ENCODE assay signal across 12 cellular contexts in the genomic region with DNA sequence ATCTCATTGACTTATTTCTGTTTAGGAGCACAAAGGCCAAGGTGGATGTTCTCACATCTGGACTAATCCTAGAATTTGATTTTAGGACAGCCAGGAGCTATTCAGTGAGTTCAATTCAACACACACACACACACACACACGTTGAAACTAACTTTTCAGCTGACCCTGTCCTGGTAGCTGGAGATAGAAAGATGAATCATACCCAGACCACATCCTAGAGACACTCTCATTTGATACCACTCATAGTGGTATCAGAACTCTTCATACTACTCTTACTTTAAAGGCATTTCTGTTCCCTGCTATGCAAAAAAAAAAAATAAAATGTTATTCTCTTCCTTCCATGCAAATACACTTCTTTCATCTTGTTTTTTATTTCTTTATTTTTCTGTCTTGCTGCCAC. TPM values are rescaled to one million over a fixed set of nuclear protein-coding genes. Genes with fewer than 3 reads are reported as not detected.
DNase-seq lines count a peak whose midpoint lies in the region; ATAC-seq and TF ChIP-seq lines count a peak whose summit lies in the region.
"Had no signal": no experiment of that assay in that cellular context is flagged by ENCODE, and none has a peak within 500 bp of the region (broad histone marks: within the 10 kb centered on the region; RNA-seq: fewer than 3 reads in every experiment).

No MANE protein-coding gene starts in this region.

- H3K27me3 ChIP-seq in WERI-Rb-1 (ENCODE audit: insufficient read depth, low read depth, severe bottlenecking) (peaks cover 3% of the 10 kb centered on the region), colonic mucosa (no peaks in the 10 kb centered on the region)
- H3K27me3 ChIP-seq: body of pancreas, sigmoid colon had no signal

- H3K9ac ChIP-seq in colonic mucosa (ENCODE audit: low read depth in 2 of 2, low read length in 2 of 2) = no peak overlapping the region

- no peak for DNase-seq in activated naive CD4-positive, alpha-beta T cell treated with anti-CD3 and anti-CD28 coated beads, Interleukin-2, amount 50 U/mL, for 72 hours (ENCODE audit: low spot score in 2 of 2)
- no peak for DNase-seq in activated naive CD4-positive, alpha-beta T cell treated with Interleukin-2 at 50 U/mL for 16 hours
- DNase-seq in WERI-Rb-1 (no peak), colonic mucosa (no peak)
- no peak for DNase-seq in stimulated activated CD4-positive, alpha-beta T cell treated with anti-CD3 and anti-CD28 coated beads, Interleukin-15, amount 100 ng/mL, for 24 hours
- DNase-seq: body of pancreas, NCI-H1417, sigmoid colon had no signal

- H3K9me3 ChIP-seq in WERI-Rb-1 (ENCODE audit: severe bottlenecking) (no peaks in the 10 kb centered on the region), colonic mucosa (no peaks in the 10 kb centered on the region)
- H3K9me3 ChIP-seq: A549, body of pancreas, sigmoid colon had no signal

- no peak overlapping the region for H3K27ac Mint-ChIP-seq in activated naive CD4-positive, alpha-beta T cell treated with anti-CD3 and anti-CD28 coated beads, Interleukin-2, amount 50 U/mL, for 72 hours
- H3K27ac Mint-ChIP-seq in stimulated activated memory B cell treated with anti-CD40 and anti-IgM and Interleukin-4, amounts not matched to agents 10 μg/mL and 1 μg/mL and 100 μg/mL, for 72 hours = peak overlapping the region; percentile 44

- H3K27me3 Mint-ChIP-seq in stimulated activated memory B cell treated with anti-CD40 and anti-IgM and Interleukin-4, amounts not matched to agents 10 μg/mL and 1 μg/mL and 100 μg/mL, for 72 hours = no peaks in the 10 kb centered on the region

- intact Hi-C loops in colonic mucosa (cut with DNase I) = no loop called here

- H3K9me3 Mint-ChIP-seq in activated naive CD4-positive, alpha-beta T cell treated with anti-CD3 and anti-CD28 coated beads, Interleukin-2, amount 50 U/mL, for 72 hours = no peaks in the 10 kb centered on the region
- H3K9me3 Mint-ChIP-seq in stimulated activated memory B cell treated with anti-CD40 and anti-IgM and Interleukin-4, amounts not matched to agents 10 μg/mL and 1 μg/mL and 100 μg/mL, for 72 hours = no peaks in the 10 kb centered on the region

- H3K4me3 ChIP-seq in WERI-Rb-1 (ENCODE audit: low read depth, low read length) (no peak overlapping the region), colonic mucosa (no peak overlapping the region)
- H3K4me3 ChIP-seq: A549, body of pancreas, sigmoid colon had no signal

- H3K4me1 ChIP-seq in colonic mucosa = no peaks in the 10 kb centered on the region
- H3K4me1 ChIP-seq: A549, body of pancreas, sigmoid colon had no signal

- peak; percentile 86 to 98 for ATAC-seq in activated naive CD4-positive, alpha-beta T cell treated with anti-CD3 and anti-CD28 coated beads, Interleukin-2, amount 50 U/mL, for 72 hours
- ATAC-seq in HG02642 (IDR thresholded peaks at IDR 0.05; ENCODE audit: poor library complexity, unreplicated experiment) (peak; percentile 83), HG03442 (IDR thresholded peaks at IDR 0.05; ENCODE audit: unreplicated experiment) (peak; percentile 99)
- ATAC-seq in stimulated activated memory B cell treated with anti-CD40 and anti-IgM and Interleukin-4, amounts not matched to agents 10 μg/mL and 1 μg/mL and 100 μg/mL, for 72 hours = no peak
- ATAC-seq: A549, body of pancreas had no signal

- TF ChIP-seq CTCF in WERI-Rb-1 (IDR thresholded peaks at IDR 0.05; ENCODE audit: low read depth, low read length) (no peak), colonic mucosa (IDR thresholded peaks at IDR 0.05) (no peak)

- H3K27ac ChIP-seq in WERI-Rb-1 = no peak overlapping the region
- H3K27ac ChIP-seq in colonic mucosa = no peak overlapping the region
- H3K27ac ChIP-seq: A549, body of pancreas, sigmoid colon had no signal

- H3K36me3 ChIP-seq in WERI-Rb-1 (no peaks in the 10 kb centered on the region), colonic mucosa (no peaks in the 10 kb centered on the region)

- no peaks in the 10 kb centered on the region for H3K4me1 Mint-ChIP-seq in stimulated activated memory B cell treated with anti-CD40 and anti-IgM and Interleukin-4, amounts not matched to agents 10 μg/mL and 1 μg/mL and 100 μg/mL, for 72 hours

- H3K4me3 Mint-ChIP-seq in stimulated activated memory B cell treated with anti-CD40 and anti-IgM and Interleukin-4, amounts not matched to agents 10 μg/mL and 1 μg/mL and 100 μg/mL, for 72 hours = no peak overlapping the region

- no peaks in the 10 kb centered on the region for H3K36me3 Mint-ChIP-seq in activated naive CD4-positive, alpha-beta T cell treated with anti-CD3 and anti-CD28 coated beads, Interleukin-2, amount 50 U/mL, for 72 hours
- H3K36me3 Mint-ChIP-seq in stimulated activated memory B cell treated with anti-CD40 and anti-IgM and Interleukin-4, amounts not matched to agents 10 μg/mL and 1 μg/mL and 100 μg/mL, for 72 hours = peaks cover 36% of the 10 kb centered on the region

RNA-seq across cellular contexts. Expression of a gene that starts 36.7 kb away (rescaled TPM):
- 1 to 10 TPM; 1.3 to 7.9 TPM for total RNA-seq in activated naive CD4-positive, alpha-beta T cell treated with anti-CD3 and anti-CD28 coated beads, Interleukin-2, amount 50 U/mL, for 72 hours
- total RNA-seq in colonic mucosa = 1 to 10 TPM; 2.3 to 2.8 TPM
